ENCODE assay signal across 10 cellular contexts in genomic region chr7:122304604-122304975, GRCh38. TPM values are rescaled to one million over a fixed set of nuclear protein-coding genes. Genes with fewer than 3 reads are reported as not detected.
DNase-seq lines count a peak whose midpoint lies in the region; ATAC-seq and TF ChIP-seq lines count a peak whose summit lies in the region.
"Had no signal": no experiment of that assay in that cellular context is flagged by ENCODE, and none has a peak within 500 bp of the region (broad histone marks: within the 10 kb centered on the region; RNA-seq: fewer than 3 reads in every experiment).

TSS of gene FEZF1 (minus strand) at chr7:122304750. CDS start at chr7:122304437, 313 bp downstream.

- H3K27ac ChIP-seq in HEK293 (ENCODE audit: extremely low read depth, low read depth, low read length): peak within 1 kb of the TSS; percentile 53; the same call in 1 of the 2 replicates
- H3K27ac ChIP-seq: brain microvascular endothelial cell, neutrophil, uterus had no signal

- DNase-seq in NCI-H510A (lab: John Stamatoyannopoulos, UW) (peak; percentile 45), fibroblast of pulmonary artery (ENCODE audit: low read depth) (peak; percentile 8), renal cortical epithelial cell (ENCODE audit: low read depth) (peak; percentile 33), GM03348 (ENCODE audit: low spot score) (no peak)
- DNase-seq: brain microvascular endothelial cell, uterus had no signal

- no peaks in the 10 kb centered on the region for H3K9me3 ChIP-seq in HEK293 (ENCODE audit: control insufficient read depth, insufficient read depth, low read depth, low read length)
- H3K9me3 ChIP-seq: uterus had no signal

- no peaks in the 10 kb centered on the region for H3K36me3 ChIP-seq in HEK293 (ENCODE audit: control insufficient read depth in 2 of 2, insufficient read depth in 1 of 2, low read length in 2 of 2)
- H3K36me3 ChIP-seq: brain microvascular endothelial cell, neutrophil, uterus had no signal

- no peak for ATAC-seq in GM18870 (IDR thresholded peaks at IDR 0.05; ENCODE audit: unreplicated experiment)
- no peak for ATAC-seq in HG03354 (IDR thresholded peaks at IDR 0.05; ENCODE audit: poor library complexity, severe bottlenecking, unreplicated experiment)

- H3K4me3 ChIP-seq in HEK293 (ENCODE audit: low read depth, low read length) (peak within 1 kb of the TSS; percentile 64), fibroblast of pulmonary artery (replicated peaks; ENCODE audit: low read depth, low read length) (no peak within 1 kb of the TSS)
- H3K4me3 ChIP-seq: uterus had no signal

- no peaks in the 10 kb centered on the region for H3K4me1 ChIP-seq in HEK293 (ENCODE audit: control insufficient read depth, insufficient read depth, low read length)

- TF ChIP-seq CTCF in HEK293 (tag by site-specific recombination; IDR thresholded peaks at IDR 0.05): no peak
- TF ChIP-seq CTCF in fibroblast of pulmonary artery (IDR thresholded peaks at IDR 0.05; ENCODE audit: low read length, missing control alignments): no peak

- POLR2A ChIA-PET in HEK293 (lab: Yijun Ruan, JAX): interaction anchor here (0.6 to 0.7 kb wide), 2 partner anchors 9 to 167 kb away, joined by 4 to 5 read pairs; no protein-coding TSS in a partner anchor

- CTCF ChIA-PET in HEK293 (lab: Yijun Ruan, JAX): interaction anchor here (0.9 kb wide), 1 partner anchor 70 kb away, joined by 3 read pairs; no protein-coding TSS in a partner anchor

TF ChIP-seq in HEK293, 187 proteins besides CTCF, POLR2A, EP300 and RAD21 (continues in another document):
- 0 out of 2 replicates have a peak, but pooled peaks have one; percentile 37 for TF ChIP-seq ZNF324 (tag by site-specific recombination; IDR thresholded peaks at IDR 0.05)
- peak; percentile 64 for TF ChIP-seq ZEB2 (tag by site-specific recombination; IDR thresholded peaks at IDR 0.05)
- peak; percentile 27; the same call in 1 of the 2 replicates for TF ChIP-seq ZFP37 (tag by site-specific recombination; IDR thresholded peaks at IDR 0.05)
- TF ChIP-seq SCRT2 (tag by site-specific recombination; IDR thresholded peaks at IDR 0.05): peak; percentile 90
- TF ChIP-seq ZNF138 (tag by site-specific recombination; IDR thresholded peaks at IDR 0.05; ENCODE audit: borderline replicate concordance): no peak
- TF ChIP-seq ZNF18 (tag by site-specific recombination; IDR thresholded peaks at IDR 0.05): peak; percentile 43; the same call in 1 of the 2 replicates
- TF ChIP-seq IKZF3 (tag by site-specific recombination; IDR thresholded peaks at IDR 0.05): 0 out of 2 replicates have a peak, but pooled peaks have one; percentile 38
- TF ChIP-seq ZNF558 (tag by site-specific recombination; IDR thresholded peaks at IDR 0.05): 0 out of 2 replicates have a peak, but pooled peaks have one; percentile 10
- TF ChIP-seq SCRT1 (tag by site-specific recombination; IDR thresholded peaks at IDR 0.05; ENCODE audit: borderline replicate concordance): peak; percentile 80
- 0 out of 2 replicates have a peak, but pooled peaks have one; percentile 20 for TF ChIP-seq ZSCAN4 (tag by site-specific recombination; IDR thresholded peaks at IDR 0.05)
- TF ChIP-seq KLF10 (tag by site-specific recombination; IDR thresholded peaks at IDR 0.05): peak; percentile 94
- peak; percentile 91 for TF ChIP-seq PATZ1 (tag by site-specific recombination; IDR thresholded peaks at IDR 0.05)
- 0 out of 2 replicates have a peak, but pooled peaks have one; percentile 23 for TF ChIP-seq GLIS2 (tag by site-specific recombination; IDR thresholded peaks at IDR 0.05)
- peak; percentile 74 for TF ChIP-seq ZNF366 (tag by site-specific recombination; conservative IDR thresholded peaks at IDR 0.05)
- no peak for TF ChIP-seq ZNF248 (tag by site-specific recombination; IDR thresholded peaks at IDR 0.05)
- peak; percentile 82 for TF ChIP-seq SP2 (tag by site-specific recombination; IDR thresholded peaks at IDR 0.05)
- peak; percentile 85 for TF ChIP-seq ZNF398 (tag by site-specific recombination; IDR thresholded peaks at IDR 0.05)
- TF ChIP-seq GFI1B (tag by site-specific recombination; IDR thresholded peaks at IDR 0.05): no peak
- 0 out of 2 replicates have a peak, but pooled peaks have one; percentile 1 for TF ChIP-seq KLF7 (tag by site-specific recombination; IDR thresholded peaks at IDR 0.05; ENCODE audit: borderline replicate concordance)
- TF ChIP-seq ZNF335 (tag by site-specific recombination; conservative IDR thresholded peaks at IDR 0.05): no peak
- TF ChIP-seq ZNF362 (tag by site-specific recombination; IDR thresholded peaks at IDR 0.05): peak; percentile 97
- peak; percentile 76 for TF ChIP-seq KLF8 (tag by site-specific recombination; IDR thresholded peaks at IDR 0.05)
- no peak for TF ChIP-seq ZNF169 (tag by site-specific recombination; IDR thresholded peaks at IDR 0.05)
- 0 out of 2 replicates have a peak, but pooled peaks have one; percentile 11 for TF ChIP-seq ZNF610 (tag by site-specific recombination; IDR thresholded peaks at IDR 0.05; ENCODE audit: borderline replicate concordance)
- peak; percentile 89 for TF ChIP-seq PRDM1 (tag by site-specific recombination; IDR thresholded peaks at IDR 0.05)

RNA-seq across cellular contexts. Expression of gene FEZF1, which starts in this region (rescaled TPM):
- total RNA-seq in renal cortical epithelial cell: not detected in 2 replicates
- total RNA-seq: uterus had no signal

Comparison
In these comparisons a context has a peak if more than half of its experiments do, and no peak if none do; other contexts are left out.
1. Peak in DNase-seq in renal cortical epithelial cell; RNA of the gene not detected or under 1 TPM.